In genomic region chr12:49811961-49812401, GRCh38 we compare ENCODE assay signal across 1 cellular context.
A peak's percentile ranks its signal among the peaks of the same experiment; 100 is the strongest.
TF ChIP-seq lines count a peak whose summit lies in the region.

No MANE protein-coding gene starts in this region.

TF ChIP-seq in GM12878, 131 proteins besides CTCF, POLR2A, EP300 and RAD21 (continued from another document):
- TF ChIP-seq BCL3 (IDR thresholded peaks at IDR 0.05; ENCODE audit: borderline replicate concordance, insufficient read depth, low read depth, low read length, poor library complexity, severe bottlenecking) (no peak), SRF (IDR thresholded peaks at IDR 0.05; ENCODE audit: low read depth in 2 of 2, low read length in 2 of 2) (no peak), POLR2AphosphoS2 (IDR thresholded peaks at IDR 0.05; ENCODE audit: low read depth, low read length) (no peak), KDM1A (IDR thresholded peaks at IDR 0.05; ENCODE audit: borderline replicate concordance) (no peak), RBBP5 (conservative IDR thresholded peaks at IDR 0.05) (no peak), RELB (IDR thresholded peaks at IDR 0.05; ENCODE audit: low read depth) (no peak), NRF1 (conservative IDR thresholded peaks at IDR 0.05; ENCODE audit: low read depth, low read length) (no peak), ATF7 (IDR thresholded peaks at IDR 0.05; ENCODE audit: low read depth) (peak; percentile 47; the same call in 1 of the 2 replicates), USF2 (IDR thresholded peaks at IDR 0.05; ENCODE audit: borderline replicate concordance, low read depth, low read length) (no peak), ATF3 (IDR thresholded peaks at IDR 0.05; ENCODE audit: borderline replicate concordance, extremely low read depth, low read depth, low read length) (no peak), ZBTB40 (IDR thresholded peaks at IDR 0.05; ENCODE audit: borderline replicate concordance) (peak; percentile 33; the same call in 1 of the 2 replicates), BMI1 (IDR thresholded peaks at IDR 0.05; ENCODE audit: borderline replicate concordance) (no peak), REST (IDR thresholded peaks at IDR 0.05; ENCODE audit: low read depth, low read length) (no peak), PBX3 (IDR thresholded peaks at IDR 0.05; ENCODE audit: insufficient replicate concordance, low read depth, low read length) (no peak), RELA (IDR thresholded peaks at IDR 0.05; ENCODE audit: borderline replicate concordance, partially characterized antibody) (no peak), NR2C2 (IDR thresholded peaks at IDR 0.05; ENCODE audit: borderline replicate concordance, control insufficient read depth, insufficient read length, low read depth) (no peak), TAF1 (IDR thresholded peaks at IDR 0.05; ENCODE audit: borderline replicate concordance, low read depth, low read length) (no peak), MEF2A (IDR thresholded peaks at IDR 0.05; ENCODE audit: insufficient read depth, low read depth, low read length) (peak; percentile 48; the same call in 1 of the 2 replicates), HDGF (IDR thresholded peaks at IDR 0.05) (no peak), ZNF592 (IDR thresholded peaks at IDR 0.05) (no peak), BRCA1 (IDR thresholded peaks at IDR 0.05; ENCODE audit: low read depth, low read length) (no peak), FOXK2 (IDR thresholded peaks at IDR 0.05) (no peak), CBX5 (IDR thresholded peaks at IDR 0.05; ENCODE audit: low read depth) (no peak), KLF5 (IDR thresholded peaks at IDR 0.05; ENCODE audit: partially characterized antibody) (no peak), RB1 (IDR thresholded peaks at IDR 0.05; ENCODE audit: borderline replicate concordance) (no peak), MTA2 (IDR thresholded peaks at IDR 0.05; ENCODE audit: low read depth) (0 out of 2 replicates have a peak, but pooled peaks have one; percentile 39), MLLT1 (IDR thresholded peaks at IDR 0.05) (peak; percentile 85; the same call in 1 of the 2 replicates), MEF2B (IDR thresholded peaks at IDR 0.05; ENCODE audit: partially characterized antibody, poor library complexity, severe bottlenecking) (peak; percentile 48)
TF ChIP-seq in GM12878: peak in this region for 13.
